13 cellular contexts compared by ENCODE assay signal in genomic region chr6:149860834-149861602, GRCh38. TPM values are rescaled to one million over a fixed set of nuclear protein-coding genes. Genes with fewer than 3 reads are reported as not detected.
DNase-seq lines count a peak whose midpoint lies in the region; ATAC-seq and TF ChIP-seq lines count a peak whose summit lies in the region.
"Had no signal": no experiment of that assay in that cellular context is flagged by ENCODE, and none has a peak within 500 bp of the region (broad histone marks: within the 10 kb centered on the region; RNA-seq: fewer than 3 reads in every experiment).

No MANE protein-coding gene starts in this region.

- H3K79me2 ChIP-seq in smooth muscle cell (ENCODE audit: low read depth): peaks cover 58% of the 10 kb centered on the region

- peak overlapping the region; percentile 86 for H3K4me2 ChIP-seq in smooth muscle cell

- peak overlapping the region; percentile 9 for H3K9ac ChIP-seq in smooth muscle cell (ENCODE audit: low read depth)

- no peak overlapping the region for H3K4me3 ChIP-seq in smooth muscle cell

- peaks cover 8% of the 10 kb centered on the region for H3F3A ChIP-seq in smooth muscle cell (ENCODE audit: low read depth)

- H4K20me1 ChIP-seq in smooth muscle cell (ENCODE audit: low read depth): peaks cover 11% of the 10 kb centered on the region

- TF ChIP-seq CTCF in smooth muscle cell (IDR thresholded peaks at IDR 0.05; ENCODE audit: borderline replicate concordance, insufficient read depth, poor library complexity, severe bottlenecking): no peak

- peaks cover 24% of the 10 kb centered on the region for H3K4me1 ChIP-seq in smooth muscle cell (ENCODE audit: low read depth)

- WGBS in smooth muscle cell (ENCODE audit: low lambda C conversion rate): 87% methylated on average over 14 of the region's 14 CpGs

- H2AFZ ChIP-seq in smooth muscle cell (ENCODE audit: low read depth): no peak overlapping the region

- no peaks in the 10 kb centered on the region for H3K36me3 ChIP-seq in smooth muscle cell (ENCODE audit: low read depth)

- peak overlapping the region; percentile 87 for H3K27ac ChIP-seq in smooth muscle cell (ENCODE audit: low read depth)

- H3K9me3 ChIP-seq in smooth muscle cell (replicated peaks; ENCODE audit: low read depth): no peaks in the 10 kb centered on the region

- DNase-seq in NOMO-1 treated with DMSO at 0.1 percent for 48 hours (lab: John Stamatoyannopoulos, UW; ENCODE audit: unreplicated experiment): peak; percentile 5
- DNase-seq in NOMO-1 treated with dmso at 0.1 percent for 144 hours (lab: John Stamatoyannopoulos, UW; ENCODE audit: unreplicated experiment): no peak
- peak; percentile 20 for DNase-seq in OCI-M1 (lab: John Stamatoyannopoulos, UW)
- peak; percentile 69 for DNase-seq in fibroblast of gingiva (ENCODE audit: low read depth)
- no peak for DNase-seq in smooth muscle cell (lab: John Stamatoyannopoulos, UW; ENCODE audit: unreplicated experiment)
- DNase-seq in NCI-H524 treated with DMSO at 0.1 percent for 48 hours (lab: John Stamatoyannopoulos, UW): no peak
- DNase-seq: cerebellar nuclear complex; small intestine; stimulated activated CD8-positive, alpha-beta memory T cell treated with anti-CD3 and anti-CD28 coated beads, Interleukin-4, amount 100 ng/mL, for 48 hours had no signal

- ATAC-seq in GM18858 (IDR thresholded peaks at IDR 0.05; ENCODE audit: unreplicated experiment) (no peak), HG02642 (IDR thresholded peaks at IDR 0.05; ENCODE audit: poor library complexity, unreplicated experiment) (no peak)

- H3K27me3 ChIP-seq in smooth muscle cell (ENCODE audit: low read depth): no peaks in the 10 kb centered on the region

RNA-seq across cellular contexts. Expression of gene LRP11, which starts 3.1 kb away (rescaled TPM):
- 69.5 and 85.5 TPM in 2 replicates for total RNA-seq in smooth muscle cell
- polyA plus RNA-seq in smooth muscle cell: 62.0 and 75.3 TPM in 2 replicates

RNA-seq across cellular contexts. Expression of gene RAET1E, which starts 36.9 kb away (rescaled TPM):
- total RNA-seq in smooth muscle cell: not detected in 2 replicates
- polyA plus RNA-seq in smooth muscle cell: not detected in 2 replicates
- total RNA-seq: mononuclear cell; T-helper 2 cell treated with Interferon-gamma antibody and Interleukin-4, amounts not matched to agents 100 ng/mL and 5 ng/mL, for 36 hours had no signal

Comparison
In these comparisons a context has a peak if more than half of its experiments do, and no peak if none do; other contexts are left out.
1. DNase-seq: peak in NOMO-1 treated with DMSO at 0.1 percent for 48 hours (single experiment), OCI-M1 (single experiment) and fibroblast of gingiva (single experiment); none in NOMO-1 treated with dmso at 0.1 percent for 144 hours (single experiment), smooth muscle cell (single experiment) and NCI-H524 treated with DMSO at 0.1 percent for 48 hours (single experiment).